ENCODE assay signal across 1 cellular context in the genomic region with DNA sequence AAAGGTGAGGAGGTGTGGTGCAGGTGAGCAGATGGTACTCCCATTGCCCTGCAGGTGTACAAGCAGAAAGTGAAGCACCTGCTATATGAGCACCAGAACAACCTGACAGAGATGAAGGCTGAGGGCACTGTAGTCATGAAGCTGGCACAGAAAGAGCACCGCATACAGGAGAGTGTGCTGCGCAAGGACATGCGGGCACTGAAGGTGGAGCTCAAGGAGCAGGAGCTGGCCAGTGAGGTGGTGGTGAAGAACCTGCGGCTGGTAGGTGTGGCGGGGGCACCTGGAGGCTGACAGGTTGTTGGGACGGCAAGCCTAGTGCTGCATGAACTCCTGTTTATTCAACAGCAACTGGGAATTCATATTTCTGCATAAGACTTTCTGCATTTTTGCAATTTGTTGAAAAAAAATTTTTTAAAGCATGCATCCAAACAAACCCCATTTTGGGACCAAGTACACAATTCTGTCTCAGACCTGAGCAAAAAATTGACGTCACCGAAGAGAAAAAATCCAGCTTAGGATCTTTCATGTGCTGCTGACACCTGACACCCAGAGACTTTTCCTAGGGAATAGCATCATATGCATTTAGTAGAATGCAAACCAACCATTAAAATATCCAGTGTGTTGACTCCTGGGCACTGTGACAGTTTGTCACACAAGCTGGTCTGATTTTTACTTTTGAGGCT.
TF ChIP-seq lines count a peak whose summit lies in the region.

No MANE protein-coding gene starts in this region.

TF ChIP-seq in HepG2, 621 proteins besides CTCF, POLR2A, EP300 and RAD21:
- 0 out of 4 replicates have a peak, but pooled peaks of 1 of the 2 experiments have one; percentile 10 for TF ChIP-seq KLF16 (CRISPR knock-in tag; IDR thresholded peaks at IDR 0.05)
- TF ChIP-seq, protein P1, sequence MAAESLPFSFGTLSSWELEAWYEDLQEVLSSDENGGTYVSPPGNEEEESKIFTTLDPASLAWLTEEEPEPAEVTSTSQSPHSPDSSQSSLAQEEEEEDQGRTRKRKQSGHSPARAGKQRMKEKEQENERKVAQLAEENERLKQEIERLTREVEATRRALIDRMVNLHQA (CRISPR knock-in tag; IDR thresholded peaks at IDR 0.05): no peak
